26 cellular contexts compared by ENCODE assay signal in the genomic region with DNA sequence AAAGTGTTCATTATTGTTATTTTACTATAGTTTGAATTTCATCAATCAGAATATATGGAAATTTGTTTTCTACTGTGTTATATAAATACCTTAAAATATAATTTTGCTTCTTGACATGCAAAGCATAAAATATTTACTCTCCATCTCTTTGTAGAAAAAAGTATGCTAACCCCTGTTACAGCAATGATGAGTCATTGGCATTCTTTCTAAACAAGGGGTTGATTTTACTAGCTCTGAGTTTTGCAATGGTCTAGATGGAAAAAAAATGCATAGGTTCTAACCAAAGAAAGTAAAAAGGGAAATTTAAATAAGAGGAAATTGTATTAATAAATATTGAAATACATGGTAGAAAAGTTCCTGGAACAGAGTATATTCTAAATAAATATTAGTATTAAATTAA.
"Had no signal": no experiment of that assay in that cellular context is flagged by ENCODE, and none has a peak within 500 bp of the region (broad histone marks: within the 10 kb centered on the region; RNA-seq: fewer than 3 reads in every experiment).

No MANE protein-coding gene starts in this region.

- H3K27me3 Mint-ChIP-seq: activated naive CD8-positive, alpha-beta T cell; activated T-cell treated with anti-CD3 and anti-CD28 coated beads, Interleukin-2, amount 50 U/mL, for 24 hours; activated T-helper 17 cell treated with anti-CD3 and anti-CD28 coated beads, Interleukin-2, amount 50 U/mL, for 72 hours; natural killer cell treated with Interleukin-12 subunit alpha and Interleukin-12 subunit beta and Interleukin-15 and Interleukin-18, amount 100 ng/mL, for 72 hours; type B pancreatic cell had no signal

- H3K4me1 ChIP-seq: left lung, prostate gland, right atrium auricular region, spleen had no signal

- H3K27ac ChIP-seq: epithelial cell of prostate, left lung, neutrophil, ovary, prostate gland, right atrium auricular region, spleen, thoracic aorta had no signal

- H3K36me3 ChIP-seq: left lung, neutrophil, ovary, prostate gland, right atrium auricular region, spleen, thoracic aorta had no signal

- H3K9me3 Mint-ChIP-seq: endodermal cell, type B pancreatic cell had no signal

- H3K4me3 ChIP-seq: left lung, lung, ovary, prostate gland, right atrium auricular region, spleen, thoracic aorta had no signal

- H3K27me3 ChIP-seq: left lung, neutrophil, ovary, right atrium auricular region, spleen had no signal

- H3K36me3 Mint-ChIP-seq: activated naive CD8-positive, alpha-beta T cell; immature natural killer cell; natural killer cell treated with Interleukin-12 subunit alpha and Interleukin-12 subunit beta and Interleukin-15 and Interleukin-18, amount 100 ng/mL, for 72 hours; type B pancreatic cell; WTC11 had no signal

- H3K27ac Mint-ChIP-seq: activated naive CD8-positive, alpha-beta T cell; activated T-cell treated with anti-CD3 and anti-CD28 coated beads, Interleukin-2, amount 50 U/mL, for 24 hours; activated T-helper 17 cell treated with anti-CD3 and anti-CD28 coated beads, Interleukin-2, amount 50 U/mL, for 72 hours; endodermal cell; immature natural killer cell; natural killer cell treated with Interleukin-12 subunit alpha and Interleukin-12 subunit beta and Interleukin-15 and Interleukin-18, amount 100 ng/mL, for 72 hours; type B pancreatic cell; WTC11 had no signal

- H3K4me3 Mint-ChIP-seq: activated naive CD8-positive, alpha-beta T cell; activated T-cell treated with anti-CD3 and anti-CD28 coated beads, Interleukin-2, amount 50 U/mL, for 24 hours; activated T-helper 17 cell treated with anti-CD3 and anti-CD28 coated beads, Interleukin-2, amount 50 U/mL, for 72 hours; endodermal cell; immature natural killer cell; natural killer cell treated with Interleukin-12 subunit alpha and Interleukin-12 subunit beta and Interleukin-15 and Interleukin-18, amount 100 ng/mL, for 72 hours; type B pancreatic cell; WTC11 had no signal

- H3K4me1 Mint-ChIP-seq: activated T-helper 17 cell treated with anti-CD3 and anti-CD28 coated beads, Interleukin-2, amount 50 U/mL, for 72 hours; endodermal cell; immature natural killer cell; WTC11 had no signal

- H3K9me3 ChIP-seq: neutrophil, ovary, prostate gland, right atrium auricular region, thoracic aorta had no signal

- DNase-seq: activated CD8-positive, alpha-beta memory T cell treated with anti-CD3 and anti-CD28 coated beads for 24 hours; activated CD8-positive, alpha-beta memory T cell treated with anti-CD3 and anti-CD28 coated beads, Interleukin-2, amount 50 U/mL, for 4 hours; activated T-cell treated with anti-CD3 and anti-CD28 coated beads, Interleukin-2, amount 50 U/mL, for 24 hours; cortex of kidney; endodermal cell; foreskin fibroblast; immature natural killer cell; kidney glomerular epithelial cell; left lung; midbrain; ovary; spleen; stimulated activated CD4-positive, alpha-beta T cell treated with anti-CD3 and anti-CD28 coated beads, Interleukin-4, amount 100 ng/mL, for 1 hour; stimulated activated naive CD4-positive, alpha-beta T cell; T-helper 1 cell had no signal

- ATAC-seq: activated T-helper 17 cell treated with anti-CD3 and anti-CD28 coated beads, Interleukin-2, amount 50 U/mL, for 72 hours; left lung; natural killer cell treated with Interleukin-12 subunit alpha and Interleukin-12 subunit beta and Interleukin-15 and Interleukin-18, amount 100 ng/mL, for 72 hours; WTC11 had no signal
